Comparison of ENCODE assay signal across 8 cellular contexts in the genomic region with DNA sequence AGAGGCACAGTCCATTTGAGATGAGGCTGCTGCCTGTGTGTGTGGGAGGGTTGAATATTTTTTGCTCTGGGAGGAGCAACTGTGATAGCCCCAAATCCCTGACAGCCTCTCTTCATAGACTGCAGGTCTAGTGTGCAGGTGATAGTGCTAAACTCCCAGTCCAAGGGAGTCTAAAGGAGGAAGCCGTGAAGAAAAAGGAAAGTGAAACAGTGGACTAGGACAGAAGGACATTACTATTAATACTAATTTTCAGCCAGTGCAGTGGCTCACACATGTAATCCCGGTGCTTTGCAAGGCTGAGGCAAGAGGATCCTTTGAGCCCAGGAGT.
DNase-seq lines count a peak whose midpoint lies in the region; ATAC-seq, FAIRE-seq and TF ChIP-seq lines count a peak whose summit lies in the region.

No MANE protein-coding gene starts in this region.

- peak overlapping the region in 1 of 4 donors; percentile 15 for H3K4me3 ChIP-seq in pancreas

- H3K27me3 ChIP-seq in pancreas, result no peaks in the 10 kb centered on the region

- H3K4me1 ChIP-seq in pancreas, result peaks cover 0 to 6% (median 0%) of the 10 kb centered on the region in 3 donors

- 38 to 43% methylated on average over 2 of the region's 2 CpGs for WGBS in pancreas, 2 donors

- ATAC-seq in GM18861 (IDR thresholded peaks at IDR 0.05; ENCODE audit: unreplicated experiment), result peak; percentile 38
- peak; percentile 65 for ATAC-seq in HG03175 (IDR thresholded peaks at IDR 0.05; ENCODE audit: unreplicated experiment)
- peak in 3 of 4 donors; percentile 58 to 76 (median 61) for ATAC-seq in pancreas
- ATAC-seq in GM19328 (IDR thresholded peaks at IDR 0.05; ENCODE audit: unreplicated experiment), result no peak

- no peak for TF ChIP-seq CTCF in pancreas (IDR thresholded peaks at IDR 0.05)

- H3K36me3 ChIP-seq in pancreas, result no peaks in the 10 kb centered on the region

- peak overlapping the region; percentile 4 for H3K27ac ChIP-seq in cingulate gyrus (ENCODE audit: low read depth, low read length)
- peak overlapping the region in 1 of 4 donors; percentile 17 for H3K27ac ChIP-seq in pancreas

- FAIRE-seq in pancreas (lab: Jason Lieb, UNC), result no peak

- no peaks in the 10 kb centered on the region for H3K9me3 ChIP-seq in pancreas

- intact Hi-C loops in pancreas (cut with DNase I), result no loop called here
- intact Hi-C loops in head of caudate nucleus (cut with DNase I), result no loop called here

- no peak for DNase-seq in pancreas
- DNase-seq in head of caudate nucleus, result no peak
- DNase-seq in activated CD4-positive, CD25-positive, alpha-beta regulatory T cell (lab: John Stamatoyannopoulos, UW), result no peak
- no peak for DNase-seq in activated CD4-positive, alpha-beta T cell treated with anti-CD3 and anti-CD28 coated beads for 1 hour
